ENCODE assay signal across 19 cellular contexts in the genomic region with DNA sequence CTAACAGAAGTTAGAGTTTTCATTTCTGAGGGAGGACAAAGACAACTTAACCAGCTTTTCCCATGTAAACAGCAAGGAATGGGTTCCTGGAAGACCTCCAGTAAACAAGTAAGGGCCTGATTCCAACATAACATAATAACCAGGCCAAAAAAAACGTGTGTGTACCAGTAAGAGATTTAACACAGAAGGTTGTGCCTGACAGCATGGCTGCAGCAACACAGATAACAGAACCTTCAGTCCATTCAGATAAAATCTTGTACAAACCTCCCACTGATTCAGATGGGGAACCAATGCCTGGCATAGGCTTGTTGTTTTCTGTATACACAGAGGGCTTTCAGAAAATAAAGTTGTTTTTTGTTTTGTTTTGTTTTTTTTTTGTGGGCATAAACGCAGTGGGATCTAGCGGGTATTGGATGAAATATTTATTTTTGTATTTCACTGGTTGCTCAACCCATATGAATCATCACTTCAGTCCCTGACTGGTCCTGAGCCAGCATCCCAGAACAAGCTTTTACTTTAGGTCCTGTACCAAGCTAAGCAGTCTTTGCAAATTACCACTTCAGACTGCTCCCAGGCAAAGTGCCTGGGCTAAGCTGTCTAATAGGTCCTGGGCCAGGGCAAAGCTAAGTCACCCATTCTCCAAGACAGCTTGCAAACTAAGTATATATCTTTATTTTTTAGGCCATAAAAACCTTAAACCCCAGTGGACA. TPM values are rescaled to one million over a fixed set of nuclear protein-coding genes. Genes with fewer than 3 reads are reported as not detected.
"Had no signal": no experiment of that assay in that cellular context is flagged by ENCODE, and none has a peak within 500 bp of the region (broad histone marks: within the 10 kb centered on the region; RNA-seq: fewer than 3 reads in every experiment).

No MANE protein-coding gene starts in this region.

RNA-seq across cellular contexts. Expression of a gene that starts 8.7 kb away (rescaled TPM):
- total RNA-seq: naive thymus-derived CD8-positive, alpha-beta T cell; natural killer cell treated with Interleukin-12 subunit alpha and Interleukin-12 subunit beta and Interleukin-15 and Interleukin-18, amount 100 ng/mL, for 72 hours; neural crest cell; omental fat pad; osteocyte; pancreas; posterior vena cava; prostate gland; pulmonary artery endothelial cell; right atrium auricular region; sciatic nerve; smooth muscle cell; spleen; suprapubic skin; thyroid gland; tibial nerve; upper lobe of left lung; urinary bladder; uterus had no signal
- polyA plus RNA-seq: naive thymus-derived CD8-positive, alpha-beta T cell; pancreas; smooth muscle cell; spleen; urinary bladder had no signal
